Comparison of ENCODE assay signal across 8 cellular contexts in the genomic region with DNA sequence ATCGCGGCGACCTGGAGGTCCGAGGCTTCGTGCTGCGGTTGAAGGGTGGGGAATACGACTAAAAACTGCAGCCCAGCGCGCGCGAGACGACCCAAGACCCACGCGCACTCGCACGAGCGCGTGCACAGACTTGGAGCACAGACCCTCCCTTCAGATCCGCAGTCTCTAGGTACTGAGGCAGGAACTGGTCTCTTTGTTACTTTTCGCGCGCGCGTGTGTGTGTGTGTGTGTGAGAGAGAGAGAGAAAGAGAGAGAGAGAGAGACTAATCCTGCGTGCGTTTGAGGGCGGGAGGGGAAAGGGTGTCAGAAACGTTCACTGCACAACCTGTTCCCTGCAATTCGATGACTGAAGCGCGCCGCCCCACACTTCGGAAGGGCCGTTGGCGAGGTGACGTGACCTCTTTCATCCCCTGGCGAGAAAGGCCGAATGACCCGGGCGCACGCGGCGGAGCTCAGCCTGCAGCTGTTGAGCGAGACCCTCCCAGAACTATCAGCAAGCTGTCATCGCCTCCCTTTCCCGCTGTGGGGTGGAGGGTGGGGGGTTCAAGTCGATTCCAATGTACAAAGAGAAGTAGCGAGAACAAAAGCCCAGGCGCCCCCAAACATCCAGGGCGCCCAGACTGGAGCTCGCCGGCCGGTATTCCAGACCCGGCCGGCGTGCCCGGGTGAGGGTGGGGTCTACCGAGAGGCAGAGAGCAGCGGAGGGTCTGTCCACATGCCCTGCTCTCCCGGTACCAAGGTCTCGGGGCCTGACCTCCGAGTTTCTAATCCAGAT. TPM values are rescaled to one million over a fixed set of nuclear protein-coding genes. Genes with fewer than 3 reads are reported as not detected.
DNase-seq lines count a peak whose midpoint lies in the region; ATAC-seq and TF ChIP-seq lines count a peak whose summit lies in the region.

No MANE protein-coding gene starts in this region.

- peaks cover 37 to 66% (median 47%) of the 10 kb centered on the region in 3 donors for H3K27me3 Mint-ChIP-seq in immature natural killer cell (ENCODE audit: low read depth in 3 of 3)

- H3K4me1 Mint-ChIP-seq in immature natural killer cell: peaks cover 41% of the 10 kb centered on the region in 2 donors

- no peak for ATAC-seq in GM18502 (IDR thresholded peaks at IDR 0.05; ENCODE audit: poor library complexity, unreplicated experiment)

- H3K4me3 Mint-ChIP-seq in immature natural killer cell: peak overlapping the region; percentile 73 to 89 (median 84)

- H3K9me2 ChIP-seq in GM23248 (ENCODE audit: insufficient read depth): no peaks in the 10 kb centered on the region

- peaks cover 0 to 2% (median 0%) of the 10 kb centered on the region in 6 donors for H3K9me3 Mint-ChIP-seq in immature natural killer cell

- H4K20me1 ChIP-seq in GM23248 (ENCODE audit: insufficient read depth): no peaks in the 10 kb centered on the region

- in situ Hi-C loops in GM23248 (cut with MboI): no loop called here

- H3K27me3 ChIP-seq in suprapubic skin: peaks cover 62% of the 10 kb centered on the region
- peaks cover 48% of the 10 kb centered on the region for H3K27me3 ChIP-seq in GM23248 (replicated peaks; ENCODE audit: insufficient read depth)

- no peak overlapping the region for H3K9ac ChIP-seq in GM23248

- 12% methylated on average over 51 of the region's 62 CpGs for WGBS in suprapubic skin
- 26 to 27% methylated on average over 60 to 62 of the region's 62 CpGs for WGBS in GM23248 (ENCODE audit: low coverage in 1 of 2, low lambda C conversion rate in 2 of 2, missing lambda C conversion rate in 2 of 2), 2 experiments

- no peaks in the 10 kb centered on the region for H3K79me2 ChIP-seq in GM23248 (ENCODE audit: insufficient read depth)

- no peak overlapping the region for H2AFZ ChIP-seq in GM23248

- TF ChIP-seq EP300 in suprapubic skin (IDR thresholded peaks at IDR 0.05): no peak

- TF ChIP-seq CTCF in suprapubic skin (IDR thresholded peaks at IDR 0.05): no peak

- no peak overlapping the region for H3K27ac ChIP-seq in suprapubic skin
- no peak overlapping the region for H3K27ac ChIP-seq in GM23248

- H3K4me1 ChIP-seq in suprapubic skin: peaks cover 57% of the 10 kb centered on the region
- H3K4me1 ChIP-seq in GM23248 (ENCODE audit: insufficient read depth): no peaks in the 10 kb centered on the region

- DNase-seq in DMS153 (lab: John Stamatoyannopoulos, UW) (peak; percentile 29), NCI-H2029 (lab: John Stamatoyannopoulos, UW) (peak; percentile 72), immature natural killer cell (peak; percentile 39 to 52 (median 50)), suprapubic skin (ENCODE audit: low spot score in 2 of 2) (no peak), GM23248 (no peak), SKM-1 (lab: John Stamatoyannopoulos, UW; ENCODE audit: unreplicated experiment) (no peak)
- peak; percentile 45 for DNase-seq in activated T-cell treated with anti-CD3 and anti-CD28 coated beads, Interleukin-2, amount 50 U/mL, for 1 hour

- peak overlapping the region in 4 of 6 donors; percentile 29 to 78 (median 52) for H3K27ac Mint-ChIP-seq in immature natural killer cell

- H3K36me3 Mint-ChIP-seq in immature natural killer cell: peaks cover 0 to 5% (median 0%) of the 10 kb centered on the region in 3 donors

- H3K9me3 ChIP-seq in suprapubic skin (no peaks in the 10 kb centered on the region), GM23248 (ENCODE audit: low read depth) (no peaks in the 10 kb centered on the region)

- H3K4me3 ChIP-seq in suprapubic skin: peak overlapping the region; percentile 48
- H3K4me3 ChIP-seq in GM23248: no peak overlapping the region

- no peak for TF ChIP-seq POLR2A in suprapubic skin (IDR thresholded peaks at IDR 0.05)

- no peaks in the 10 kb centered on the region for H3F3A ChIP-seq in GM23248 (ENCODE audit: insufficient read depth)

- H3K4me2 ChIP-seq in GM23248 (ENCODE audit: unreplicated experiment): no peak overlapping the region

- H3K36me3 ChIP-seq in suprapubic skin: no peaks in the 10 kb centered on the region
- H3K36me3 ChIP-seq in GM23248 (ENCODE audit: low read depth): no peaks in the 10 kb centered on the region

RNA-seq across cellular contexts. Expression of gene TUBB2B, which starts 1.5 kb away (rescaled TPM):
- polyA plus RNA-seq in immature natural killer cell: under 1 TPM in 1 of 3 donors, not detected in 2; 0.11 TPM
- 10 to 100 TPM in 3 of 4 donors, 1 to 10 TPM in 1; 9.2 to 19.3 (median 13.2) TPM for total RNA-seq in suprapubic skin
- 8.5 and 10.4 TPM in 2 replicates for total RNA-seq in GM23248 (2014; rRNA removed; shearing (Covaris generic))
- 8.1 and 9.0 TPM in 2 replicates for polyA plus RNA-seq in GM23248 (2016; fragmentation: Nextera tagmentation; extraction: Ambion mirVana)

RNA-seq across cellular contexts. Expression of gene PSMG4, which starts 29.8 kb away (rescaled TPM):
- polyA plus RNA-seq in immature natural killer cell: 10 to 100 TPM; 28.6 to 45.7 (median 29.6) TPM
- total RNA-seq in suprapubic skin: 10 to 100 TPM; 11.4 to 32.6 (median 21.1) TPM
- total RNA-seq in GM23248 (2014; rRNA removed; shearing (Covaris generic)): 20.0 and 24.5 TPM in 2 replicates
- polyA plus RNA-seq in GM23248 (2016; fragmentation: Nextera tagmentation; extraction: Ambion mirVana): 46.9 and 47.1 TPM in 2 replicates

Comparison
In these comparisons a context has a peak if more than half of its experiments do, and no peak if none do; other contexts are left out.
1. DNase-seq: peak in DMS153 (single experiment), NCI-H2029 (single experiment), activated T-cell treated with anti-CD3 and anti-CD28 coated beads, Interleukin-2, amount 50 U/mL, for 1 hour (single experiment) and immature natural killer cell (3 of 3); none in suprapubic skin (0 of 2), GM23248 (single experiment) and SKM-1 (single experiment).